10 cellular contexts compared by ENCODE assay signal in the genomic region with DNA sequence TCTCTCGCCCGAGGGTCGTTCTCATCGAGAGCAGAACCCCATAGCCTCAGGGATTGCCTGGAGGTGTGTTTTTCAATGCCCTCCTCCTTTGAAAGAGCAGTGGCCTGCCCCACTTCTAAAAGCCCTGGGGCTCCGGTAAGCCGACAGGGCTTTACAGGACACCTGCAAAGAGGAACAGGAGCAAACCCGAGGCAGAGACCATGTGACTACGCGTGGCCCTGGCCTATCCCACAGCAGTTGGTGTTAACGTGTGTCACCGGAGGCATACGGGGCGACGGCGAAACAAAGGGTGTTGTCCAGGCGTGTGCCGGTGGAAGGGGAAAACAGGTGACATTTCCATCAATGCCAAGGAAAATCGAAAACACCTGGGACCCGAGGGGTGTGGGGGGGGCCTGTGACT.
DNase-seq lines count a peak whose midpoint lies in the region; ATAC-seq lines count a peak whose summit lies in the region.
"Had no signal": no experiment of that assay in that cellular context is flagged by ENCODE, and none has a peak within 500 bp of the region (broad histone marks: within the 10 kb centered on the region; RNA-seq: fewer than 3 reads in every experiment).

No MANE protein-coding gene starts in this region.

- H3K9me3 ChIP-seq in subcutaneous abdominal adipose tissue (ENCODE audit: control insufficient read depth in 5 of 5, low read length in 5 of 5), result no peaks in the 10 kb centered on the region

- in situ Hi-C loops in KBM-7 (cut with MboI; ENCODE audit: low pct_unique_long_range_greater_than_20kb, low sequenced_read_pairs), result no loop called here

- no peaks in the 10 kb centered on the region for H3K27me3 Mint-ChIP-seq in activated naive CD4-positive, alpha-beta T cell treated with anti-CD3 and anti-CD28 coated beads, Interleukin-2, amount 10 ng/mL, durations not matched to agents 7 days and 5 days
- no peaks in the 10 kb centered on the region for H3K27me3 Mint-ChIP-seq in activated naive CD8-positive, alpha-beta T cell treated with anti-CD3 and anti-CD28 coated beads for 36 hours

- H3K4me3 Mint-ChIP-seq in activated naive CD4-positive, alpha-beta T cell treated with anti-CD3 and anti-CD28 coated beads, Interleukin-2, amount 10 ng/mL, durations not matched to agents 7 days and 5 days, result peak overlapping the region; percentile 80
- H3K4me3 Mint-ChIP-seq in activated naive CD8-positive, alpha-beta T cell treated with anti-CD3 and anti-CD28 coated beads for 36 hours, result peak overlapping the region; percentile 81

- peaks cover 39% of the 10 kb centered on the region for H3K4me1 Mint-ChIP-seq in activated naive CD4-positive, alpha-beta T cell treated with anti-CD3 and anti-CD28 coated beads, Interleukin-2, amount 10 ng/mL, durations not matched to agents 7 days and 5 days
- peaks cover 35% of the 10 kb centered on the region for H3K4me1 Mint-ChIP-seq in activated naive CD8-positive, alpha-beta T cell treated with anti-CD3 and anti-CD28 coated beads for 36 hours

- no peak for ATAC-seq in activated naive CD4-positive, alpha-beta T cell treated with anti-CD3 and anti-CD28 coated beads, Interleukin-2, amount 50 U/mL, for 72 hours
- ATAC-seq in left colon (peak; percentile 40), GM18520 (IDR thresholded peaks at IDR 0.05; ENCODE audit: unreplicated experiment) (no peak)

- no peak overlapping the region for H3K27ac ChIP-seq in subcutaneous abdominal adipose tissue (ENCODE audit: low read depth, low read length)
- H3K27ac ChIP-seq: BLaER1 had no signal

- CTCF ChIA-PET in activated naive CD4-positive, alpha-beta T cell treated with anti-CD3 and anti-CD28 coated beads, Interleukin-2, amount 10 ng/mL, durations not matched to agents 7 days and 5 days (lab: Charles Lee), result no interaction called here

- intact Hi-C loops in left colon (cut with DNase I, micrococcal nuclease), result no loop called here

- peak overlapping the region; percentile 24 for H3K27ac Mint-ChIP-seq in activated naive CD4-positive, alpha-beta T cell treated with anti-CD3 and anti-CD28 coated beads, Interleukin-2, amount 10 ng/mL, durations not matched to agents 7 days and 5 days
- H3K27ac Mint-ChIP-seq in activated naive CD4-positive, alpha-beta T cell treated with anti-CD3 and anti-CD28 coated beads, Interleukin-2, amount 50 U/mL, for 72 hours, result peak overlapping the region in 1 of 2 donors; percentile 69
- peak overlapping the region; percentile 86 for H3K27ac Mint-ChIP-seq in activated naive CD8-positive, alpha-beta T cell treated with anti-CD3 and anti-CD28 coated beads for 36 hours

- H3K9ac ChIP-seq in subcutaneous abdominal adipose tissue (ENCODE audit: low read length in 5 of 5), result no peak overlapping the region
- H3K9ac ChIP-seq: BLaER1 had no signal

- H3K4me1 ChIP-seq in subcutaneous abdominal adipose tissue (ENCODE audit: control insufficient read depth in 5 of 5, insufficient read depth in 5 of 5, low read length in 5 of 5), result peaks cover 0 to 6% (median 3%) of the 10 kb centered on the region in 5 donors
- H3K4me1 ChIP-seq: BLaER1 had no signal

- H3K36me3 ChIP-seq in subcutaneous abdominal adipose tissue (ENCODE audit: control insufficient read depth in 5 of 5, insufficient read depth in 5 of 5, low read length in 5 of 5), result no peaks in the 10 kb centered on the region
- H3K36me3 ChIP-seq: BLaER1 had no signal

- DNase-seq in activated naive CD4-positive, alpha-beta T cell treated with anti-CD3 and anti-CD28 coated beads, Interleukin-2, amount 10 ng/mL, durations not matched to agents 7 days and 5 days, result no peak
- no peak for DNase-seq in activated naive CD4-positive, alpha-beta T cell treated with anti-CD3 and anti-CD28 coated beads, Interleukin-2, amount 50 U/mL, for 72 hours (ENCODE audit: low spot score in 2 of 2)
- DNase-seq in activated naive CD8-positive, alpha-beta T cell treated with anti-CD3 and anti-CD28 coated beads for 36 hours, result no peak
- no peak for DNase-seq in left colon
- DNase-seq in KBM-7, result no peak
- no peak for DNase-seq in glomerular visceral epithelial cell (ENCODE audit: extremely low spot score)
- DNase-seq: activated gamma-delta T cell had no signal

- H3K27me3 ChIP-seq in subcutaneous abdominal adipose tissue (ENCODE audit: control insufficient read depth in 5 of 5, insufficient read depth in 4 of 5, low read length in 5 of 5), result no peaks in the 10 kb centered on the region
- H3K27me3 ChIP-seq: BLaER1 had no signal

- H3K9me3 Mint-ChIP-seq in activated naive CD4-positive, alpha-beta T cell treated with anti-CD3 and anti-CD28 coated beads, Interleukin-2, amount 10 ng/mL, durations not matched to agents 7 days and 5 days, result peaks cover 24% of the 10 kb centered on the region
- peaks cover 6 to 14% of the 10 kb centered on the region in 2 donors for H3K9me3 Mint-ChIP-seq in activated naive CD4-positive, alpha-beta T cell treated with anti-CD3 and anti-CD28 coated beads, Interleukin-2, amount 50 U/mL, for 72 hours
- H3K9me3 Mint-ChIP-seq in activated naive CD8-positive, alpha-beta T cell treated with anti-CD3 and anti-CD28 coated beads for 36 hours, result peaks cover 12% of the 10 kb centered on the region

- peak overlapping the region; percentile 22 to 47 (median 30) for H3K4me3 ChIP-seq in subcutaneous abdominal adipose tissue (ENCODE audit: low read depth in 1 of 5, low read length in 5 of 5)
- H3K4me3 ChIP-seq: BLaER1 had no signal

- H3K36me3 Mint-ChIP-seq in activated naive CD4-positive, alpha-beta T cell treated with anti-CD3 and anti-CD28 coated beads, Interleukin-2, amount 10 ng/mL, durations not matched to agents 7 days and 5 days, result peaks cover 9% of the 10 kb centered on the region
- H3K36me3 Mint-ChIP-seq in activated naive CD4-positive, alpha-beta T cell treated with anti-CD3 and anti-CD28 coated beads, Interleukin-2, amount 50 U/mL, for 72 hours, result peaks cover 15 to 17% of the 10 kb centered on the region in 2 donors
- peaks cover 16% of the 10 kb centered on the region for H3K36me3 Mint-ChIP-seq in activated naive CD8-positive, alpha-beta T cell treated with anti-CD3 and anti-CD28 coated beads for 36 hours
